ENCODE assay signal across 1 cellular context in the genomic region with DNA sequence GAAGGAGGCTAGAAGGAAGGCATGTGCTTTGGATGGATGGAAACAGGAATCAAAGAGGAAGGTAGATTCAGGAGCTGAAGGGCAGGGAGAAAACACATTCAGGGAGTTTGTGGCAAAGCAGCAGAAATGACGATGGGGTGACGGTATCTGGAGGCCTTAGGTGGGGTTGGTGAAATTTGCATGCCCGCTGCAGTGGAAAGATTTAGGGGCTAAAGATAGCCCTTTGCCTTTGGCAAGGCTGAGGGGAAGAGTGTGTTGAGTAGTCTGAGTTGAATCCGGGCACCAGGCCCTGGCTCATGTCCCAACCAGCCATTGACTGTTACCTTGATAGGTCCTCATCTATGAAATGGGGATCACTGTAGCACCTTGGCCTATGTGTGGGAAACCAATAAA.
TF ChIP-seq lines count a peak whose summit lies in the region.

No MANE protein-coding gene starts in this region.

TF ChIP-seq in IMR-90, 13 proteins besides CTCF, POLR2A, EP300 and RAD21:
- no peak for TF ChIP-seq CEBPB (IDR thresholded peaks at IDR 0.05; ENCODE audit: low read depth, low read length)
- no peak for TF ChIP-seq USF2 (IDR thresholded peaks at IDR 0.05; ENCODE audit: low read depth, low read length)
- no peak for TF ChIP-seq RFX5 (IDR thresholded peaks at IDR 0.05; ENCODE audit: low read depth, low read length)
- no peak for TF ChIP-seq BHLHE40 (IDR thresholded peaks at IDR 0.05; ENCODE audit: low read depth, low read length)
- TF ChIP-seq MAZ (IDR thresholded peaks at IDR 0.05; ENCODE audit: borderline replicate concordance, low read depth, low read length): no peak
- no peak for TF ChIP-seq MXI1 (IDR thresholded peaks at IDR 0.05; ENCODE audit: borderline replicate concordance, low read depth, low read length)
- no peak for TF ChIP-seq FOS (IDR thresholded peaks at IDR 0.05; ENCODE audit: low read depth, low read length)
- TF ChIP-seq, protein P1, sequence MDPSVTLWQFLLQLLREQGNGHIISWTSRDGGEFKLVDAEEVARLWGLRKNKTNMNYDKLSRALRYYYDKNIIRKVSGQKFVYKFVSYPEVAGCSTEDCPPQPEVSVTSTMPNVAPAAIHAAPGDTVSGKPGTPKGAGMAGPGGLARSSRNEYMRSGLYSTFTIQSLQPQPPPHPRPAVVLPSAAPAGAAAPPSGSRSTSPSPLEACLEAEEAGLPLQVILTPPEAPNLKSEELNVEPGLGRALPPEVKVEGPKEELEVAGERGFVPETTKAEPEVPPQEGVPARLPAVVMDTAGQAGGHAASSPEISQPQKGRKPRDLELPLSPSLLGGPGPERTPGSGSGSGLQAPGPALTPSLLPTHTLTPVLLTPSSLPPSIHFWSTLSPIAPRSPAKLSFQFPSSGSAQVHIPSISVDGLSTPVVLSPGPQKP (IDR thresholded peaks at IDR 0.05; ENCODE audit: borderline replicate concordance, low read depth, low read length): no peak
- no peak for TF ChIP-seq MAFK (IDR thresholded peaks at IDR 0.05; ENCODE audit: low read depth, low read length)
- TF ChIP-seq SMC3 (IDR thresholded peaks at IDR 0.05; ENCODE audit: low read depth, low read length): no peak
- TF ChIP-seq RCOR1 (IDR thresholded peaks at IDR 0.05; ENCODE audit: insufficient replicate concordance, low read length): no peak
- TF ChIP-seq NFE2L2 (IDR thresholded peaks at IDR 0.05; ENCODE audit: low read depth, low read length): no peak
